In genomic region chr2:152415811-152416210, GRCh38 we compare ENCODE assay signal across 19 cellular contexts.
DNase-seq lines count a peak whose midpoint lies in the region; ATAC-seq, FAIRE-seq and TF ChIP-seq lines count a peak whose summit lies in the region.
"Had no signal": no experiment of that assay in that cellular context is flagged by ENCODE, and none has a peak within 500 bp of the region (broad histone marks: within the 10 kb centered on the region; RNA-seq: fewer than 3 reads in every experiment).

No MANE protein-coding gene starts in this region.

- no peak overlapping the region for H2BK20ac ChIP-seq in H1 (ENCODE audit: low read length)

- no peak overlapping the region for H3K4me3 ChIP-seq in BLaER1 treated with 17β-estradiol and CSF1 and Interleukin-3, amounts not matched to agents 10 nM and 100 nM
- H3K4me3 ChIP-seq in H1 (ENCODE audit: extremely low read depth in 1 of 4, insufficient read depth in 2 of 4, low read depth in 3 of 4, low read length in 4 of 4) (no peak overlapping the region), neuronal stem cell (ENCODE audit: low read length in 2 of 2) (no peak overlapping the region)
- H3K4me3 ChIP-seq: spleen, suprapubic skin had no signal

- H3K36me3 ChIP-seq in BLaER1 treated with 17β-estradiol and CSF1 and Interleukin-3, amounts not matched to agents 10 nM and 100 nM: peaks cover 0 to 68% (median 46%) of the 10 kb centered on the region in 11 experiments; a peak in 18 of 22 replicates
- H3K36me3 ChIP-seq in H1 (ENCODE audit: control insufficient read depth in 2 of 4, insufficient read depth in 4 of 4, low read length in 3 of 4) (no peaks in the 10 kb centered on the region; a peak in 1 of 8 replicates), neuronal stem cell (replicated peaks in 1 of 2; ENCODE audit: control insufficient read depth in 2 of 2, insufficient read depth in 2 of 2, low read length in 2 of 2) (peaks cover 0 to 37% of the 10 kb centered on the region in 2 donors)
- H3K36me3 ChIP-seq: spleen, suprapubic skin had no signal

- no peak overlapping the region for H3K56ac ChIP-seq in H1 (replicated peaks; ENCODE audit: insufficient read length, low read depth, low read length)

- H3K14ac ChIP-seq in H1 (ENCODE audit: insufficient read length): no peak overlapping the region
- no peak overlapping the region for H3K14ac ChIP-seq in neuronal stem cell (ENCODE audit: low read length)

- no peaks in the 10 kb centered on the region for H3K9me3 ChIP-seq in BLaER1 treated with 17β-estradiol and CSF1 and Interleukin-3, amounts not matched to agents 10 nM and 100 nM (replicated peaks in 1 of 11)
- H3K9me3 ChIP-seq in H1 (ENCODE audit: insufficient read depth in 2 of 2, low read depth in 1 of 2, low read length in 1 of 2) (no peaks in the 10 kb centered on the region), neuronal stem cell (replicated peaks in 1 of 2; ENCODE audit: control insufficient read depth in 2 of 2, insufficient read depth in 1 of 2, low read depth in 1 of 2, low read length in 2 of 2) (no peaks in the 10 kb centered on the region)
- H3K9me3 ChIP-seq: spleen, suprapubic skin had no signal

- H3K4ac ChIP-seq in H1 (replicated peaks; ENCODE audit: insufficient read length, low read depth, low read length): no peak overlapping the region
- H3K4ac ChIP-seq in neuronal stem cell (ENCODE audit: low read length): no peak overlapping the region

- H3K27me3 ChIP-seq in BLaER1 treated with 17β-estradiol and CSF1 and Interleukin-3, amounts not matched to agents 10 nM and 100 nM: no peaks in the 10 kb centered on the region
- H3K27me3 ChIP-seq in H1 (replicated peaks in 1 of 4; ENCODE audit: control insufficient read depth in 3 of 4, extremely low read depth in 1 of 4, insufficient read depth in 3 of 4, low read length in 3 of 4) (no peaks in the 10 kb centered on the region), neuronal stem cell (ENCODE audit: control insufficient read depth in 3 of 3, insufficient read depth in 3 of 3, low read depth in 1 of 3, low read length in 3 of 3) (no peaks in the 10 kb centered on the region)
- H3K27me3 ChIP-seq: spleen, suprapubic skin had no signal

- H2BK120ac ChIP-seq in H1 (replicated peaks; ENCODE audit: low read depth, low read length): no peak overlapping the region
- H2BK120ac ChIP-seq in neuronal stem cell (ENCODE audit: low read depth, low read length): no peak overlapping the region

- H3K4me2 ChIP-seq in BLaER1 treated with 17β-estradiol and CSF1 and Interleukin-3, amounts not matched to agents 10 nM and 100 nM: peak overlapping the region in 7 of 11 experiments; percentile 5 to 95 (median 84); a peak in 13 of 22 replicates
- no peak overlapping the region for H3K4me2 ChIP-seq in H1 (ENCODE audit: insufficient read depth in 1 of 2, low read depth in 2 of 2, low read length in 2 of 2)
- H3K4me2 ChIP-seq in neuronal stem cell (ENCODE audit: insufficient read depth, low read length, poor library complexity, severe bottlenecking): no peak overlapping the region

- ATAC-seq in omental fat pad (ENCODE audit: low FRiP score) (peak; percentile 75), GM19328 (IDR thresholded peaks at IDR 0.05; ENCODE audit: unreplicated experiment) (no peak), HG02981 (IDR thresholded peaks at IDR 0.05; ENCODE audit: unreplicated experiment) (no peak)

- H2BK5ac ChIP-seq in H1 (ENCODE audit: low read depth, low read length) (no peak overlapping the region), neuronal stem cell (ENCODE audit: low read length) (no peak overlapping the region)

- peaks cover 6% of the 10 kb centered on the region for H3K79me1 ChIP-seq in H1 (ENCODE audit: low read depth, low read length)
- H3K79me1 ChIP-seq in neuronal stem cell (ENCODE audit: low read depth, low read length): peaks cover 3% of the 10 kb centered on the region

- H3K18ac ChIP-seq in H1 (ENCODE audit: extremely low read depth, low read length) (no peak overlapping the region), neuronal stem cell (ENCODE audit: low read length) (no peak overlapping the region)

- no peak for TF ChIP-seq EP300 in H1 (IDR thresholded peaks at IDR 0.05; ENCODE audit: borderline replicate concordance in 1 of 2, low read depth in 2 of 2, low read length in 2 of 2)

- TF ChIP-seq RAD21 in H1 (IDR thresholded peaks at IDR 0.05 in 1 of 2, conservative IDR thresholded peaks at IDR 0.05 in 1 of 2; ENCODE audit: low read depth in 2 of 2, low read length in 2 of 2): no peak

- CTCF ChIA-PET in H1 (lab: Charles Lee; ENCODE audit: partially characterized antibody): interaction anchor here (1.1 to 1.6 kb wide), 4 partner anchors 13 to 79 kb away, joined by 3 to 6 read pairs (median 4); no protein-coding TSS in a partner anchor

- H3K4me1 ChIP-seq in BLaER1 treated with 17β-estradiol and CSF1 and Interleukin-3, amounts not matched to agents 10 nM and 100 nM: peaks cover 23 to 99% (median 96%) of the 10 kb centered on the region in 10 experiments
- H3K4me1 ChIP-seq in H1 (replicated peaks in 1 of 4; ENCODE audit: control insufficient read depth in 3 of 4, insufficient read depth in 4 of 4, low read length in 3 of 4) (peaks cover 0 to 14% (median 6%) of the 10 kb centered on the region in 4 experiments; a peak in 4 of 7 replicates), neuronal stem cell (ENCODE audit: control insufficient read depth in 2 of 2, insufficient read depth in 1 of 2, low read depth in 1 of 2, low read length in 2 of 2) (peaks cover 6 to 15% of the 10 kb centered on the region in 2 donors)

- H4K91ac ChIP-seq in H1 (replicated peaks; ENCODE audit: insufficient read length, low read length) (no peak overlapping the region), neuronal stem cell (ENCODE audit: low read depth, low read length, poor library complexity) (no peak overlapping the region)

- H2BK12ac ChIP-seq in H1 (ENCODE audit: low read depth, low read length): no peak overlapping the region
- H2BK12ac ChIP-seq in neuronal stem cell (ENCODE audit: low read length): no peak overlapping the region

- H3K27ac ChIP-seq in BLaER1 treated with 17β-estradiol and CSF1 and Interleukin-3, amounts not matched to agents 10 nM and 100 nM: peak overlapping the region in 9 of 11 experiments; percentile 5 to 94 (median 89); a peak in 14 of 22 replicates
- H3K27ac ChIP-seq in H1 (ENCODE audit: low read depth, low read length): no peak overlapping the region
- no peak overlapping the region for H3K27ac ChIP-seq in neuronal stem cell (replicated peaks; ENCODE audit: low read length)
- H3K27ac ChIP-seq: spleen, suprapubic skin had no signal

- peak; percentile 70 for DNase-seq in NCI-H446 treated with DMSO at 0.1 percent for 48 hours (lab: John Stamatoyannopoulos, UW)
- no peak for DNase-seq in H1 (ENCODE audit: low read depth in 1 of 2, low spot score in 2 of 2)
- no peak for DNase-seq in omental fat pad (ENCODE audit: low spot score)
- DNase-seq in neuronal stem cell (ENCODE audit: low spot score): no peak
- DNase-seq in islet precursor cell: no peak
- DNase-seq: activated CD4-positive, CD25-positive, alpha-beta regulatory T cell treated with anti-CD3 and anti-CD28 coated beads, Interleukin-2, amount 50 U/mL, for 72 hours; activated naive CD4-positive, alpha-beta T cell treated with anti-CD3 and anti-CD28 coated beads, Interleukin-2, amount 10 ng/mL, durations not matched to agents 7 days and 5 days; immature natural killer cell; KG1; naive B cell; NCI-H1092; posterior cingulate gyrus; spleen; T-helper 9 cell had no signal

- TF ChIP-seq CTCF in H1 (IDR thresholded peaks at IDR 0.05; ENCODE audit: control extremely low read depth in 1 of 3, insufficient read depth in 1 of 3, low read depth in 1 of 3, low read length in 3 of 3) (no peak), omental fat pad (IDR thresholded peaks at IDR 0.05) (no peak)

- peaks cover 0 to 87% (median 0%) of the 10 kb centered on the region in 11 experiments; a peak in 8 of 22 replicates for H4K20me1 ChIP-seq in BLaER1 treated with 17β-estradiol and CSF1 and Interleukin-3, amounts not matched to agents 10 nM and 100 nM
- H4K20me1 ChIP-seq in H1 (replicated peaks in 1 of 2; ENCODE audit: control insufficient read depth in 1 of 2, insufficient read depth in 2 of 2, low read length in 2 of 2): peaks cover 3 to 10% of the 10 kb centered on the region in 2 experiments

- H3K23ac ChIP-seq in H1 (ENCODE audit: insufficient read length): no peak overlapping the region
- no peak overlapping the region for H3K23ac ChIP-seq in neuronal stem cell (ENCODE audit: low read depth, low read length, poor library complexity)

- H2AK5ac ChIP-seq in H1 (ENCODE audit: low read depth, low read length) (no peak overlapping the region), neuronal stem cell (ENCODE audit: low read depth, low read length) (no peak overlapping the region)

- H4K5ac ChIP-seq in H1 (ENCODE audit: insufficient read length, low read depth, low read length): no peak overlapping the region

- POLR2A ChIA-PET in H1 (lab: Charles Lee; ENCODE audit: partially characterized antibody): no interaction called here

- WGBS in H1 (ENCODE audit: extremely low coverage in 1 of 2, insufficient coverage in 1 of 2, insufficient read length in 1 of 2, insufficient replicate concordance in 2 of 2, low coverage in 1 of 2, low lambda C conversion rate in 2 of 2, missing lambda C conversion rate in 1 of 2), 2 experiments: 87% methylated on average over 3 of the region's 3 CpGs; no CpG with 5 or more reads in 1 of the 2 experiments
- WGBS in neuronal stem cell (ENCODE audit: extremely low coverage in 2 of 2, insufficient read length in 2 of 2, insufficient replicate concordance in 1 of 2), 2 donors: no CpG with 5 or more reads among the region's 3 CpGs

- H3K79me2 ChIP-seq in H1 (ENCODE audit: control insufficient read depth in 1 of 2, insufficient read depth in 2 of 2, low read length in 2 of 2): peaks cover 0 to 82% of the 10 kb centered on the region in 2 experiments; a peak in 2 of 4 replicates

- no peaks in the 10 kb centered on the region for H3K23me2 ChIP-seq in H1 (ENCODE audit: low read depth, low read length)

- TF ChIP-seq POLR2A in H1 (IDR thresholded peaks at IDR 0.05; ENCODE audit: control extremely low read depth in 1 of 2, low read depth in 2 of 2, low read length in 2 of 2): no peak

- H2BK15ac ChIP-seq in H1 (ENCODE audit: low read length) (0 out of 2 replicates have a peak overlapping the region, but pooled peaks have one; percentile 62), neuronal stem cell (ENCODE audit: low read length) (no peak overlapping the region)

- FAIRE-seq in H1 (lab: Jason Lieb, UNC): no peak
- FAIRE-seq: G401.6 had no signal

- no peak overlapping the region for H2AFZ ChIP-seq in H1 (ENCODE audit: low read length)
- H2AFZ ChIP-seq in neuronal stem cell (ENCODE audit: low read length): no peak overlapping the region

- H4K8ac ChIP-seq in H1 (ENCODE audit: extremely low read depth, insufficient read depth, low read length) (no peak overlapping the region), neuronal stem cell (ENCODE audit: low read depth, low read length) (no peak overlapping the region)

- no peak overlapping the region for H3K9ac ChIP-seq in BLaER1 treated with 17β-estradiol and CSF1 and Interleukin-3, amounts not matched to agents 10 nM and 100 nM
- H3K9ac ChIP-seq in H1 (replicated peaks in 1 of 4; ENCODE audit: extremely low read depth in 1 of 4, low read depth in 3 of 4, low read length in 3 of 4) (no peak overlapping the region), neuronal stem cell (ENCODE audit: low read depth, low read length, poor library complexity) (no peak overlapping the region)

TF ChIP-seq in H1, 55 proteins besides CTCF, POLR2A, EP300 and RAD21 (continues in another document):
- TF ChIP-seq JUN (IDR thresholded peaks at IDR 0.05; ENCODE audit: low read depth, low read length): no peak

Comparison
In these comparisons a context has a peak if more than half of its experiments do, and no peak if none do; other contexts are left out.
1. H3K27ac ChIP-seq: peak in BLaER1 treated with 17β-estradiol and CSF1 and Interleukin-3, amounts not matched to agents 10 nM and 100 nM (9 of 11); none in H1 (single experiment) and neuronal stem cell (single experiment).
2. H3K4me2 ChIP-seq: peak in BLaER1 treated with 17β-estradiol and CSF1 and Interleukin-3, amounts not matched to agents 10 nM and 100 nM (7 of 11); none in H1 (0 of 2) and neuronal stem cell (single experiment).